Comparison of ENCODE assay signal across 13 cellular contexts in the genomic region with DNA sequence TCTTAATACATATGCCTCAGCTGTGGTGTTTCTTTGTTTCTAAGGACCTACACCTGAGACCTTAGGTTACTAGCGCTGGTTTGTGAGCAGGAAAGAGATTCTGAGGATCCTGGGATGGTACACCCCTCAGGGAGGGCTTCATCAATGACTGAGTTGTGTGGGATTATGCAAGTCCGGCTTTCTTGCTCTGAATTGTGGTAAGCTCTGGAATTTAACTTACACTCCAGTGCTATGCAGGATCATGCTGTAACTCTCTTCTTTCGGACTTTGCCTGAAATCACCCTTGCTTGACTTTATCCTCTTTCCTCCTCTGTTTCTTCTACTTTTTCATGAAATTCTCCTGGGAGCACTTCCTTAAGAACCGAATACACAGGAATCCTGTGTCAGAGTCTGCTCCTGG.
DNase-seq lines count a peak whose midpoint lies in the region; TF ChIP-seq lines count a peak whose summit lies in the region.
"Had no signal": no experiment of that assay in that cellular context is flagged by ENCODE, and none has a peak within 500 bp of the region (broad histone marks: within the 10 kb centered on the region; RNA-seq: fewer than 3 reads in every experiment).

No MANE protein-coding gene starts in this region.

- H3K9ac ChIP-seq in endodermal cell (ENCODE audit: extremely low read depth, low read length, poor library complexity, severe bottlenecking), result no peak overlapping the region

- no peak overlapping the region for H3K4me3 ChIP-seq in fibroblast of villous mesenchyme (ENCODE audit: low read depth, low read length)
- H3K4me3 ChIP-seq in endodermal cell (ENCODE audit: low read length), result no peak overlapping the region
- H3K4me3 ChIP-seq: SK-N-MC had no signal

- H3K9me3 Mint-ChIP-seq in endodermal cell, result peaks cover 6% of the 10 kb centered on the region

- H3K27ac ChIP-seq in endodermal cell (ENCODE audit: low read depth, low read length), result no peak overlapping the region
- H3K27ac ChIP-seq: SK-N-MC had no signal

- no peaks in the 10 kb centered on the region for H3K27me3 Mint-ChIP-seq in endodermal cell (ENCODE audit: insufficient read depth)

- peaks cover 21% of the 10 kb centered on the region for H3K4me1 Mint-ChIP-seq in endodermal cell

- peak; percentile 5 for DNase-seq in GM03348 (ENCODE audit: low spot score)
- DNase-seq in astrocyte of the hippocampus (ENCODE audit: low read depth, low spot score), result peak; percentile 14
- peak; percentile 5 for DNase-seq in fibroblast of villous mesenchyme (ENCODE audit: low read depth)
- DNase-seq in stromal cell of bone marrow (ENCODE audit: low read depth), result peak; percentile 24
- no peak for DNase-seq in endodermal cell
- no peak for DNase-seq in activated CD8-positive, alpha-beta memory T cell treated with anti-CD3 and anti-CD28 coated beads for 24 hours
- DNase-seq in iPS-NIHi7 (ENCODE audit: extremely low spot score), result no peak
- DNase-seq: C1 segment of cervical spinal cord, NCI-H1092, NCI-H2081 treated with DMSO at 0.1 percent for 48 hours, NCI-H226, NCI-H524 treated with DMSO at 0.1 percent for 48 hours had no signal

- TF ChIP-seq CTCF in fibroblast of villous mesenchyme (IDR thresholded peaks at IDR 0.05; ENCODE audit: insufficient read depth, low read depth, low read length), result no peak
- no peak for TF ChIP-seq CTCF in endodermal cell (conservative IDR thresholded peaks at IDR 0.05)

- no peak overlapping the region for H3K27ac Mint-ChIP-seq in endodermal cell

- H3K4me1 ChIP-seq in endodermal cell (ENCODE audit: control insufficient read depth, insufficient read depth, low read length), result peaks cover 7% of the 10 kb centered on the region

- 91 to 100% methylated on average over 2 to 3 of the region's 4 CpGs for WGBS in endodermal cell (ENCODE audit: insufficient coverage in 1 of 2, insufficient read length in 1 of 2), 2 experiments

- H3K36me3 ChIP-seq in endodermal cell (ENCODE audit: control insufficient read depth, insufficient read depth, low read length), result no peaks in the 10 kb centered on the region

- no peaks in the 10 kb centered on the region for H3K36me3 Mint-ChIP-seq in endodermal cell (ENCODE audit: low read depth)

- no peak overlapping the region for H3K4me3 Mint-ChIP-seq in endodermal cell

- H3K9me3 ChIP-seq in endodermal cell (ENCODE audit: control insufficient read depth, low read length), result peaks cover 8% of the 10 kb centered on the region

- H3K27me3 ChIP-seq in endodermal cell (ENCODE audit: control insufficient read depth, insufficient read depth, low read length, poor library complexity, severe bottlenecking), result no peaks in the 10 kb centered on the region

Comparison
In these comparisons a context has a peak if more than half of its experiments do, and no peak if none do; other contexts are left out.
1. DNase-seq: peak in GM03348 (single experiment), astrocyte of the hippocampus (single experiment), fibroblast of villous mesenchyme (single experiment) and stromal cell of bone marrow (single experiment); none in endodermal cell (single experiment), activated CD8-positive, alpha-beta memory T cell treated with anti-CD3 and anti-CD28 coated beads for 24 hours (single experiment) and iPS-NIHi7 (single experiment).